ENCODE assay signal across 8 cellular contexts in the genomic region with DNA sequence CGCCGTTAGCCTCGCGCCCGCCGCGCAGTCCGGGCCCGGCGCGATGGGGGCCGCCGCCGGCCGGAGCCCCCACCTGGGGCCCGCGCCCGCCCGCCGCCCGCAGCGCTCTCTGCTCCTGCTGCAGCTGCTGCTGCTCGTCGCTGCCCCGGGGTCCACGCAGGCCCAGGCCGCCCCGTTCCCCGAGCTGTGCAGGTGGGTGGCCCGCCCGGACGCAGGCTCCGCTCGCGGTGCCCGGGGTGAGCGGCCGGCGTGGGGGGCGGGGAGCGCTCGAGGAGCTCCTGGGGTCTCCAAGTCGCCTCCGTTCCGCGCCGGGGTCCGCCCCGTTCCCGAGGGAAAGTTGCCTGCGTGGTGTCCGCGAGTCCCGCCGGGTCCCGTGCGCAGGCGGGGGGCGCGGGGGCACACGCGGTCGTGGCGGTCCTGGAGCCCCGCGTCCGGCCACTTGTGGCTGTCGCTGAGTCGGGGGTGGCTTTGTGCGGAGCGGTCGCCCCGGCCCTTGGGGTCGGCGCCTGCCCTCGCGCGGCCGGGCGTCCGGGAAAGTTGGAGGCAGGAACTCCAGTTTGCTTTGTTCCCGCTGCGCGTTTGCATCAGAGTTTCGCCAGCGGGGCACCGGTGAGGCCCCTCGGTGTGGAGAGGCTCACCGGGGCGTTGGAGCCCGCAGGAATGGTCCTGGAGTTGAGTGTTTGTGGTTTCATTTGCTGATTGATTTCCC. TPM values are rescaled to one million over a fixed set of nuclear protein-coding genes. Genes with fewer than 3 reads are reported as not detected.
DNase-seq lines count a peak whose midpoint lies in the region; ATAC-seq and TF ChIP-seq lines count a peak whose summit lies in the region.

No MANE protein-coding gene starts in this region.

- H3K9me3 ChIP-seq in SJSA1 (replicated peaks), result no peaks in the 10 kb centered on the region

- in situ Hi-C loops in brain microvascular endothelial cell (cut with HindIII; ENCODE audit: low pct_ligation_motif_present, low sequenced_read_pairs), result no loop called here

- peaks cover 11 to 36% of the 10 kb centered on the region in 2 donors for H3K36me3 Mint-ChIP-seq in stimulated activated naive B cell treated with anti-CD40 and anti-IgM and Interleukin-4, amounts not matched to agents 10 μg/mL and 1 μg/mL and 100 μg/mL, for 72 hours

- TF ChIP-seq CTCF in 22Rv1 (IDR thresholded peaks at IDR 0.05) (no peak; the same call in 1 of the 2 replicates), brain microvascular endothelial cell (IDR thresholded peaks at IDR 0.05; ENCODE audit: low read depth, low read length, missing control alignments) (no peak)

- no peaks in the 10 kb centered on the region for H3K27me3 Mint-ChIP-seq in stimulated activated naive B cell treated with anti-CD40 and anti-IgM and Interleukin-4, amounts not matched to agents 10 μg/mL and 1 μg/mL and 100 μg/mL, for 72 hours

- DNase-seq in SJSA1 (ENCODE audit: low read depth in 1 of 2, low spot score in 2 of 2) (peak; percentile 50 to 63), brain microvascular endothelial cell (no peak), HuH-7 (ENCODE audit: low spot score) (no peak)
- DNase-seq in stimulated activated naive B cell treated with anti-CD40 and anti-IgM and Interleukin-4, amounts not matched to agents 10 μg/mL and 1 μg/mL and 100 μg/mL, for 72 hours, result peak; percentile 39

- H3K27ac ChIP-seq in 22Rv1 (peak overlapping the region; percentile 41), SJSA1 (peak overlapping the region; percentile 81), brain microvascular endothelial cell (peak overlapping the region; percentile 88), layer of hippocampus (ENCODE audit: low read depth, low read length) (peak overlapping the region; percentile 71)

- H3K4me3 ChIP-seq in SJSA1 (peak overlapping the region; percentile 96), brain microvascular endothelial cell (ENCODE audit: low read depth, low read length) (peak overlapping the region; percentile 67)

- H3K4me1 Mint-ChIP-seq in stimulated activated naive B cell treated with anti-CD40 and anti-IgM and Interleukin-4, amounts not matched to agents 10 μg/mL and 1 μg/mL and 100 μg/mL, for 72 hours, result peaks cover 28 to 42% of the 10 kb centered on the region in 2 donors

- H3K36me3 ChIP-seq in SJSA1 (peaks cover 5% of the 10 kb centered on the region), brain microvascular endothelial cell (replicated peaks) (no peaks in the 10 kb centered on the region)

- peaks cover 16% of the 10 kb centered on the region for H3K4me1 ChIP-seq in SJSA1 (replicated peaks)

- peak overlapping the region; percentile 75 for H3K27ac Mint-ChIP-seq in stimulated activated naive B cell treated with anti-CD40 and anti-IgM and Interleukin-4, amounts not matched to agents 10 μg/mL and 1 μg/mL and 100 μg/mL, for 72 hours

- H3K9me3 Mint-ChIP-seq in stimulated activated naive B cell treated with anti-CD40 and anti-IgM and Interleukin-4, amounts not matched to agents 10 μg/mL and 1 μg/mL and 100 μg/mL, for 72 hours, result peaks cover 0 to 1% of the 10 kb centered on the region in 2 donors

- ATAC-seq in GM18519 (IDR thresholded peaks at IDR 0.05; ENCODE audit: low FRiP score, unreplicated experiment) (peak; percentile 17), HG03025 (IDR thresholded peaks at IDR 0.05; ENCODE audit: low FRiP score, unreplicated experiment) (peak; percentile 38)
- ATAC-seq in stimulated activated naive B cell treated with anti-CD40 and anti-IgM and Interleukin-4, amounts not matched to agents 10 μg/mL and 1 μg/mL and 100 μg/mL, for 72 hours (replicated peaks), result peak; percentile 60 to 63

- H3K4me3 Mint-ChIP-seq in stimulated activated naive B cell treated with anti-CD40 and anti-IgM and Interleukin-4, amounts not matched to agents 10 μg/mL and 1 μg/mL and 100 μg/mL, for 72 hours, result peak overlapping the region; percentile 90 to 92

- no peaks in the 10 kb centered on the region for H3K27me3 ChIP-seq in SJSA1 (replicated peaks)
- H3K27me3 ChIP-seq in brain microvascular endothelial cell (replicated peaks), result no peaks in the 10 kb centered on the region
- no peaks in the 10 kb centered on the region for H3K27me3 ChIP-seq in layer of hippocampus (ENCODE audit: control insufficient read depth, insufficient read depth, low read length)

RNA-seq across cellular contexts. Expression of gene IGF2R, which starts 0.5 kb away (rescaled TPM):
- 29.4 and 54.7 TPM in 2 replicates for total RNA-seq in SJSA1 (2014; rRNA removed; shearing (Covaris generic))

Comparison
In these comparisons a context has a peak if more than half of its experiments do, and no peak if none do; other contexts are left out.
1. DNase-seq: peak in SJSA1 (2 of 2) and stimulated activated naive B cell treated with anti-CD40 and anti-IgM and Interleukin-4, amounts not matched to agents 10 μg/mL and 1 μg/mL and 100 μg/mL, for 72 hours (single experiment); none in brain microvascular endothelial cell (single experiment) and HuH-7 (single experiment).
2. Peak in every context shown above with its lines, with median percentiles within 50 percentile points of each other: H3K27ac ChIP-seq and ATAC-seq.